In genomic region chr15:81950841-81951414, GRCh38 we compare ENCODE assay signal across 1 cellular context.
A peak's percentile ranks its signal among the peaks of the same experiment; 100 is the strongest.
TF ChIP-seq lines count a peak whose summit lies in the region.

No MANE protein-coding gene starts in this region.

TF ChIP-seq in HEK293, 187 proteins besides CTCF, POLR2A, EP300 and RAD21 (continued from another document):
- TF ChIP-seq ZSCAN30 (tag by site-specific recombination; IDR thresholded peaks at IDR 0.05) (peak; percentile 87; the same call in 1 of the 2 replicates), KLF8 (tag by site-specific recombination; IDR thresholded peaks at IDR 0.05) (peak; percentile 59), HOXD13 (CRISPR knock-in tag; IDR thresholded peaks at IDR 0.05; ENCODE audit: borderline replicate concordance) (peak; percentile 48; the same call in 1 of the 2 replicates), ZNF600 (tag by site-specific recombination; IDR thresholded peaks at IDR 0.05) (peak; percentile 72; the same call in 1 of the 2 replicates), ZNF266 (tag by site-specific recombination; IDR thresholded peaks at IDR 0.05; ENCODE audit: low read depth) (no peak), ZNF785 (tag by site-specific recombination; IDR thresholded peaks at IDR 0.05) (no peak), ZNF10 (tag by site-specific recombination; IDR thresholded peaks at IDR 0.05) (peak; percentile 77), ZNF223 (tag by site-specific recombination; IDR thresholded peaks at IDR 0.05) (no peak), ZFP41 (tag by site-specific recombination; IDR thresholded peaks at IDR 0.05; ENCODE audit: borderline replicate concordance) (no peak), ZNF157 (tag by site-specific recombination; IDR thresholded peaks at IDR 0.05) (no peak), ZNF549 (tag by site-specific recombination; IDR thresholded peaks at IDR 0.05) (no peak), ZXDB (tag by site-specific recombination; IDR thresholded peaks at IDR 0.05) (peak; percentile 91), ZNF221 (tag by site-specific recombination; IDR thresholded peaks at IDR 0.05; ENCODE audit: borderline replicate concordance) (no peak), ZNF639 (tag by site-specific recombination; IDR thresholded peaks at IDR 0.05) (0 out of 2 replicates have a peak, but pooled peaks have one; percentile 62), ZNF596 (tag by site-specific recombination; IDR thresholded peaks at IDR 0.05) (peak; percentile 76; the same call in 1 of the 2 replicates), ZNF449 (tag by site-specific recombination; IDR thresholded peaks at IDR 0.05) (peak; percentile 37), YY1 (tag by site-specific recombination; IDR thresholded peaks at IDR 0.05) (no peak), ZNF423 (tag by site-specific recombination; IDR thresholded peaks at IDR 0.05) (no peak), ZNF23 (tag by site-specific recombination; IDR thresholded peaks at IDR 0.05; ENCODE audit: borderline replicate concordance) (no peak), SP2 (tag by site-specific recombination; IDR thresholded peaks at IDR 0.05) (peak; percentile 57), ZFP69B (tag by site-specific recombination; IDR thresholded peaks at IDR 0.05) (no peak), ZBTB48 (tag by site-specific recombination; IDR thresholded peaks at IDR 0.05) (no peak), SP3 (tag by site-specific recombination; IDR thresholded peaks at IDR 0.05) (0 out of 2 replicates have a peak, but pooled peaks have one; percentile 35), REPIN1 (tag by site-specific recombination; IDR thresholded peaks at IDR 0.05; ENCODE audit: low read depth) (no peak), ZNF510 (tag by site-specific recombination; IDR thresholded peaks at IDR 0.05; ENCODE audit: insufficient replicate concordance) (no peak), ZNF501 (tag by site-specific recombination; IDR thresholded peaks at IDR 0.05) (peak; percentile 60; the same call in 1 of the 2 replicates), ZBTB6 (tag by site-specific recombination; IDR thresholded peaks at IDR 0.05) (peak; percentile 28; the same call in 1 of the 2 replicates), PATZ1 (tag by site-specific recombination; IDR thresholded peaks at IDR 0.05) (peak; percentile 43), FEZF1 (tag by site-specific recombination; IDR thresholded peaks at IDR 0.05) (peak; percentile 100), IKZF3 (tag by site-specific recombination; IDR thresholded peaks at IDR 0.05) (peak; percentile 73; the same call in 1 of the 2 replicates), ZNF394 (tag by site-specific recombination; IDR thresholded peaks at IDR 0.05; ENCODE audit: borderline replicate concordance) (no peak), ZNF391 (tag by site-specific recombination; IDR thresholded peaks at IDR 0.05; ENCODE audit: borderline replicate concordance, low read depth) (no peak), ZBTB11 (tag by site-specific recombination; conservative IDR thresholded peaks at IDR 0.05; ENCODE audit: low read depth) (0 out of 2 replicates have a peak, but pooled peaks have one; percentile 22), ZNF114 (tag by site-specific recombination; IDR thresholded peaks at IDR 0.05) (no peak), ZNF670 (tag by site-specific recombination; IDR thresholded peaks at IDR 0.05; ENCODE audit: low read depth) (no peak)
- TF ChIP-seq, protein P1, sequence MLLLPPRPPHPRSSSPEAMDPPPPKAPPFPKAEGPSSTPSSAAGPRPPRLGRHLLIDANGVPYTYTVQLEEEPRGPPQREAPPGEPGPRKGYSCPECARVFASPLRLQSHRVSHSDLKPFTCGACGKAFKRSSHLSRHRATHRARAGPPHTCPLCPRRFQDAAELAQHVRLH (tag by site-specific recombination; IDR thresholded peaks at IDR 0.05) = peak; percentile 92; the same call in 1 of the 2 replicates
- TF ChIP-seq, protein P2, sequence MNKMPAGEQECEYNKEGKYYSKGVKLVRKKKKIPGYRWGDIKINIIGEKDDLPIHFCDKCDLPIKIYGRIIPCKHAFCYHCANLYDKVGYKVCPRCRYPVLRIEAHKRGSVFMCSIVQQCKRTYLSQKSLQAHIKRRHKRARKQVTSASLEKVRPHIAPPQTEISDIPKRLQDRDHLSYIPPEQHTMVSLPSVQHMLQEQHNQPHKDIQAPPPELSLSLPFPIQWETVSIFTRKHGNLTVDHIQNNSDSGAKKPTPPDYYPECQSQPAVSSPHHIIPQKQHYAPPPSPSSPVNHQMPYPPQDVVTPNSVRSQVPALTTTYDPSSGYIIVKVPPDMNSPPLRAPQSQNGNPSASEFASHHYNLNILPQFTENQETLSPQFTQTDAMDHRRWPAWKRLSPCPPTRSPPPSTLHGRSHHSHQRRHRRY (tag by site-specific recombination; IDR thresholded peaks at IDR 0.05) = no peak
- TF ChIP-seq, protein P3, sequence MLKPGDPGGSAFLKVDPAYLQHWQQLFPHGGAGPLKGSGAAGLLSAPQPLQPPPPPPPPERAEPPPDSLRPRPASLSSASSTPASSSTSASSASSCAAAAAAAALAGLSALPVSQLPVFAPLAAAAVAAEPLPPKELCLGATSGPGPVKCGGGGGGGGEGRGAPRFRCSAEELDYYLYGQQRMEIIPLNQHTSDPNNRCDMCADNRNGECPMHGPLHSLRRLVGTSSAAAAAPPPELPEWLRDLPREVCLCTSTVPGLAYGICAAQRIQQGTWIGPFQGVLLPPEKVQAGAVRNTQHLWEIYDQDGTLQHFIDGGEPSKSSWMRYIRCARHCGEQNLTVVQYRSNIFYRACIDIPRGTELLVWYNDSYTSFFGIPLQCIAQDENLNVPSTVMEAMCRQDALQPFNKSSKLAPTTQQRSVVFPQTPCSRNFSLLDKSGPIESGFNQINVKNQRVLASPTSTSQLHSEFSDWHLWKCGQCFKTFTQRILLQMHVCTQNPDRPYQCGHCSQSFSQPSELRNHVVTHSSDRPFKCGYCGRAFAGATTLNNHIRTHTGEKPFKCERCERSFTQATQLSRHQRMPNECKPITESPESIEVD (tag by site-specific recombination; IDR thresholded peaks at IDR 0.05) = peak; percentile 90
